8 cellular contexts compared by ENCODE assay signal in the genomic region with DNA sequence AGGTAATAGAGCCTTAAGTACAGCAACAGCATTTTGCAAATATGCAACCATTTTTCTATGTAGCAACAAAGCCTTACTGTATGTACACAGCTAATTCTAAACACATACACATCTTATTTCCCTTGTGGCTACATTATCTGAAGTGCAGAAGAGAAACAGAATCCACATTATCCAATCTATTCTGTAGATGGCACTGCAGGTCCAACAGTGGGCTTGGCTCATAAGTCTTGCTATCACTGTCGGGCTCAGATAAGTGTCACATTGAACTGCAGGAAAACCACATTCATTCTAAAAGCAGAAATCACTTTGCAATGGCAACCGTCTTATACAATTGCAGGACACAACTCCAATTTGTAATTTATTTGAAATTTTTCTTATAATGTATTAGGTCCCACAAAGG.
A peak's percentile ranks its signal among the peaks of the same experiment; 100 is the strongest.
DNase-seq lines count a peak whose midpoint lies in the region; ATAC-seq and TF ChIP-seq lines count a peak whose summit lies in the region.

No MANE protein-coding gene starts in this region.

- TF ChIP-seq CTCF in GM12864 (IDR thresholded peaks at IDR 0.05; ENCODE audit: low read depth, low read length, missing control alignments) (peak; percentile 3), prostate gland (IDR thresholded peaks at IDR 0.05) (peak in 1 of 4 experiments; percentile 40)

- no peaks in the 10 kb centered on the region for H3K27me3 ChIP-seq in prostate gland (replicated peaks; ENCODE audit: insufficient read depth)

- no peak for ATAC-seq in GM21786 (IDR thresholded peaks at IDR 0.05; ENCODE audit: unreplicated experiment)

- 13% methylated on average over 2 of the region's 2 CpGs for WGBS in prostate gland

- H3K36me3 ChIP-seq in prostate gland = no peaks in the 10 kb centered on the region

- H3K9me3 ChIP-seq in prostate gland = no peaks in the 10 kb centered on the region

- TF ChIP-seq POLR2A in prostate gland (IDR thresholded peaks at IDR 0.05) = no peak

- intact Hi-C loops in prostate gland (cut with DNase I) = loop anchor here (2.0 kb wide), 1 partner anchor 25 kb away; no protein-coding TSS in a partner anchor

- no peak overlapping the region for H3K27ac ChIP-seq in prostate gland

- no peak overlapping the region for H3K4me3 ChIP-seq in GM12864 (ENCODE audit: low read depth, low read length)
- H3K4me3 ChIP-seq in prostate gland = no peak overlapping the region

- DNase-seq in GM12864 (ENCODE audit: low read depth) = no peak
- peak; percentile 82 to 85 for DNase-seq in Kasumi-1 (lab: John Stamatoyannopoulos, UW)
- DNase-seq in SKM-1 (lab: John Stamatoyannopoulos, UW; ENCODE audit: unreplicated experiment) = peak; percentile 12
- peak; percentile 33 for DNase-seq in kidney glomerular epithelial cell (lab: John Stamatoyannopoulos, UW)
- DNase-seq in iPS-NIHi7 (ENCODE audit: extremely low spot score) = no peak
- no peak for DNase-seq in prostate gland (ENCODE audit: low spot score)
- DNase-seq in stimulated activated CD4-positive, alpha-beta T cell treated with anti-CD3 and anti-CD28 coated beads, Interleukin-2, amount 100 ng/mL, for 48 hours = no peak

- no peaks in the 10 kb centered on the region for H3K4me1 ChIP-seq in prostate gland (replicated peaks)

Comparison
In these comparisons a context has a peak if more than half of its experiments do, and no peak if none do; other contexts are left out.
1. DNase-seq: peak in Kasumi-1 (2 of 2), SKM-1 (single experiment) and kidney glomerular epithelial cell (single experiment); none in GM12864 (single experiment), iPS-NIHi7 (single experiment), prostate gland (single experiment) and stimulated activated CD4-positive, alpha-beta T cell treated with anti-CD3 and anti-CD28 coated beads, Interleukin-2, amount 100 ng/mL, for 48 hours (0 of 2).